ENCODE assay signal across 1 cellular context in the genomic region with DNA sequence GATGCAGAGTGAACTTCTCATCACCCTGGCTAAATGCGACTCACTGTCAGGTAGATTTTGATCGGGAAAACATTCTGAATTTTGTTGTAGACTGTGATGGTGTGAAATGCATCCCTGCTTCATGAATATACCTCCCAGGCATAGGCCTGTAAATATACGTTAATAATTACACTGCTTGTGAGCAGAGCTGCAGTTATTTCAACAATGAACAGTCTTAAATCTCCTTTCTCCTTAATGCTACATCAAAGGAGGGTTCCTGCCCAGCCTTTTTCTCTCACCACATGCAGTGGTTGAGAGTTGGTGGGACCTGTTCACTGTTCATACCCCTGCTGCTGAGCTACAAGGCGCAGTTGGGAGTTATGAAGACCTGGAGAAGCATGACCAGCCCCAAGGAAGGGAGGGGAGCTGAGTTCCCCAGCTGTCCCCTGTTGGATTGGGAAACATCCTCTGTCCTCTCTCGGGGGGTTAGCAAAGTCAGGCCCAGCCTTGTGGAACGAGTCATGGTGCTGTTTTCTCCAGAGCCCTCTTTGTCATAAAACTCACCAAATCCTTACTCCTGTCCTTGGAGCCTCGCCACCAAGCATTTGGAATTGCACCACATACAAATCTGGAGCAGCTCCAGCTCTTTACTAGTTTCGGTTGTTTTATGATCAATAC.
TF ChIP-seq lines count a peak whose summit lies in the region.

No MANE protein-coding gene starts in this region.

TF ChIP-seq in IMR-90, 13 proteins besides CTCF, POLR2A, EP300 and RAD21:
- TF ChIP-seq, protein P1, sequence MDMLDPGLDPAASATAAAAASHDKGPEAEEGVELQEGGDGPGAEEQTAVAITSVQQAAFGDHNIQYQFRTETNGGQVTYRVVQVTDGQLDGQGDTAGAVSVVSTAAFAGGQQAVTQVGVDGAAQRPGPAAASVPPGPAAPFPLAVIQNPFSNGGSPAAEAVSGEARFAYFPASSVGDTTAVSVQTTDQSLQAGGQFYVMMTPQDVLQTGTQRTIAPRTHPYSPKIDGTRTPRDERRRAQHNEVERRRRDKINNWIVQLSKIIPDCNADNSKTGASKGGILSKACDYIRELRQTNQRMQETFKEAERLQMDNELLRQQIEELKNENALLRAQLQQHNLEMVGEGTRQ (IDR thresholded peaks at IDR 0.05; ENCODE audit: low read depth, low read length), result no peak
- TF ChIP-seq FOS (IDR thresholded peaks at IDR 0.05; ENCODE audit: low read depth, low read length), result no peak
- no peak for TF ChIP-seq MXI1 (IDR thresholded peaks at IDR 0.05; ENCODE audit: borderline replicate concordance, low read depth, low read length)
- no peak for TF ChIP-seq BHLHE40 (IDR thresholded peaks at IDR 0.05; ENCODE audit: low read depth, low read length)
- TF ChIP-seq, protein P2, sequence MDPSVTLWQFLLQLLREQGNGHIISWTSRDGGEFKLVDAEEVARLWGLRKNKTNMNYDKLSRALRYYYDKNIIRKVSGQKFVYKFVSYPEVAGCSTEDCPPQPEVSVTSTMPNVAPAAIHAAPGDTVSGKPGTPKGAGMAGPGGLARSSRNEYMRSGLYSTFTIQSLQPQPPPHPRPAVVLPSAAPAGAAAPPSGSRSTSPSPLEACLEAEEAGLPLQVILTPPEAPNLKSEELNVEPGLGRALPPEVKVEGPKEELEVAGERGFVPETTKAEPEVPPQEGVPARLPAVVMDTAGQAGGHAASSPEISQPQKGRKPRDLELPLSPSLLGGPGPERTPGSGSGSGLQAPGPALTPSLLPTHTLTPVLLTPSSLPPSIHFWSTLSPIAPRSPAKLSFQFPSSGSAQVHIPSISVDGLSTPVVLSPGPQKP (IDR thresholded peaks at IDR 0.05; ENCODE audit: borderline replicate concordance, low read depth, low read length), result no peak
- TF ChIP-seq SMC3 (IDR thresholded peaks at IDR 0.05; ENCODE audit: low read depth, low read length), result no peak
- TF ChIP-seq MAZ (IDR thresholded peaks at IDR 0.05; ENCODE audit: borderline replicate concordance, low read depth, low read length), result no peak
- TF ChIP-seq NFE2L2 (IDR thresholded peaks at IDR 0.05; ENCODE audit: low read depth, low read length), result no peak
- TF ChIP-seq CEBPB (IDR thresholded peaks at IDR 0.05; ENCODE audit: low read depth, low read length), result no peak
- TF ChIP-seq RCOR1 (IDR thresholded peaks at IDR 0.05; ENCODE audit: insufficient replicate concordance, low read length), result no peak
- no peak for TF ChIP-seq RFX5 (IDR thresholded peaks at IDR 0.05; ENCODE audit: low read depth, low read length)
- TF ChIP-seq MAFK (IDR thresholded peaks at IDR 0.05; ENCODE audit: low read depth, low read length), result no peak
- TF ChIP-seq CHD1 (IDR thresholded peaks at IDR 0.05; ENCODE audit: low read depth, low read length), result no peak
